In the genomic region with DNA sequence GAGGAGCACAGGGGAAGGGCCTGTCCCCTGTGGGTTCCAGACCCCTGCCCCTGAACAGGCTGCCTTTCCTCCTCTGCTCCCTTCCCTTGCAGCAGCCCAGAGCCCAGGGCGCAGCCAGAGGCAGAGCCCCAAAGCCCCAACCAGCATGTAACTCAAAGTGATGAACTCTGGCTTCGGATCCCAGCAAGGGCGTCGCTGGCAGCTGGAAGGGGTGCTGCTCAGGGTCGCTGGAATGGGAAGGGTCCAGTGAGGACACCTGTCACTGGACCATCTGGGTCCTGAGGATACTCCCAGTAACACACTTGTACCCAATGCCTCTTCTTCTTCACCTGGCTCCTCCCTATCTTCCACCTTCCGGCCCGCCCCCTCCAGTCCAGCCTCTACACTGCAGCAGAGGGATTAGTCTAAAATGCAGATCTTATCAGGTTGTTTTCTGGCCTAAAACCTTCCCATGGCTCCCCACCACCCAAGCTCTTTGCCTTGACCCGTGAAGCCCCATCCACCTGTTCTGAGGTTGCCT, we compare ENCODE assay signal across 8 cellular contexts.
"Had no signal": no experiment of that assay in that cellular context is flagged by ENCODE, and none has a peak within 500 bp of the region (broad histone marks: within the 10 kb centered on the region; RNA-seq: fewer than 3 reads in every experiment).

No MANE protein-coding gene starts in this region.

- ATAC-seq: GM12878 had no signal

- DNase-seq: GDM1, GF-D8 had no signal

- H3K4me3 ChIP-seq: GM12878 had no signal

- FAIRE-seq: G401.6, GM12878, GM12891, GM12892, GM18507, GM19239 had no signal
